Comparison of ENCODE assay signal across 9 cellular contexts in genomic region chr17:37848690-37849616, GRCh38.
DNase-seq lines count a peak whose midpoint lies in the region; ATAC-seq lines count a peak whose summit lies in the region.
"Had no signal": no experiment of that assay in that cellular context is flagged by ENCODE, and none has a peak within 500 bp of the region (broad histone marks: within the 10 kb centered on the region; RNA-seq: fewer than 3 reads in every experiment).

No MANE protein-coding gene starts in this region.

- no peaks in the 10 kb centered on the region for H3K9me3 Mint-ChIP-seq in central memory CD8-positive, alpha-beta T cell
- H3K9me3 Mint-ChIP-seq in stimulated activated naive CD8-positive, alpha-beta T cell treated with anti-CD3 and anti-CD28 coated beads, Interleukin-15, amount 100 ng/mL, for 72 hours = no peaks in the 10 kb centered on the region

- H3K27me3 Mint-ChIP-seq in central memory CD8-positive, alpha-beta T cell = peaks cover 18% of the 10 kb centered on the region
- peaks cover 7% of the 10 kb centered on the region for H3K27me3 Mint-ChIP-seq in stimulated activated naive CD8-positive, alpha-beta T cell treated with anti-CD3 and anti-CD28 coated beads, Interleukin-15, amount 100 ng/mL, for 72 hours

- peak; percentile 99 for DNase-seq in Caki2 (ENCODE audit: low read depth)
- peak; percentile 76 for DNase-seq in NCI-H460 (ENCODE audit: extremely low read depth, low read depth)
- no peak for DNase-seq in central memory CD8-positive, alpha-beta T cell (ENCODE audit: low spot score in 2 of 2)
- peak; percentile 23 to 46 for DNase-seq in stimulated activated naive CD8-positive, alpha-beta T cell treated with anti-CD3 and anti-CD28 coated beads, Interleukin-15, amount 100 ng/mL, for 72 hours
- no peak for DNase-seq in superior temporal gyrus (ENCODE audit: extremely low spot score)
- DNase-seq in NCI-H69 (lab: John Stamatoyannopoulos, UW) = no peak
- DNase-seq: heart left ventricle had no signal

- peak overlapping the region; percentile 49 for H3K27ac Mint-ChIP-seq in central memory CD8-positive, alpha-beta T cell (ENCODE audit: low read depth)
- peak overlapping the region in 1 of 2 donors; percentile 59 for H3K27ac Mint-ChIP-seq in stimulated activated naive CD8-positive, alpha-beta T cell treated with anti-CD3 and anti-CD28 coated beads, Interleukin-15, amount 100 ng/mL, for 72 hours

- in situ Hi-C loops in Caki2 (cut with HindIII; ENCODE audit: low pct_unique_long_range_greater_than_20kb, low sequenced_read_pairs) = no loop called here

- peaks cover 5% of the 10 kb centered on the region for H3K4me1 Mint-ChIP-seq in central memory CD8-positive, alpha-beta T cell
- peaks cover 38% of the 10 kb centered on the region for H3K4me1 Mint-ChIP-seq in stimulated activated naive CD8-positive, alpha-beta T cell treated with anti-CD3 and anti-CD28 coated beads, Interleukin-15, amount 100 ng/mL, for 72 hours

- no peak overlapping the region for H3K4me3 Mint-ChIP-seq in central memory CD8-positive, alpha-beta T cell
- peak overlapping the region; percentile 4 to 30 for H3K4me3 Mint-ChIP-seq in stimulated activated naive CD8-positive, alpha-beta T cell treated with anti-CD3 and anti-CD28 coated beads, Interleukin-15, amount 100 ng/mL, for 72 hours

- H3K36me3 Mint-ChIP-seq in central memory CD8-positive, alpha-beta T cell (ENCODE audit: insufficient read depth) = no peaks in the 10 kb centered on the region

- ATAC-seq in GM21447 (IDR thresholded peaks at IDR 0.05; ENCODE audit: unreplicated experiment) (peak; percentile 55), HG03571 (IDR thresholded peaks at IDR 0.05; ENCODE audit: unreplicated experiment) (no peak)
- ATAC-seq in central memory CD8-positive, alpha-beta T cell (replicated peaks; ENCODE audit: extremely low read depth, poor library complexity, severe bottlenecking) = no peak
- ATAC-seq in stimulated activated naive CD8-positive, alpha-beta T cell treated with anti-CD3 and anti-CD28 coated beads, Interleukin-15, amount 100 ng/mL, for 72 hours = peak; percentile 91

Comparison
In these comparisons a context has a peak if more than half of its experiments do, and no peak if none do; other contexts are left out.
1. DNase-seq: peak in Caki2 (single experiment), NCI-H460 (single experiment) and stimulated activated naive CD8-positive, alpha-beta T cell treated with anti-CD3 and anti-CD28 coated beads, Interleukin-15, amount 100 ng/mL, for 72 hours (2 of 2); none in central memory CD8-positive, alpha-beta T cell (0 of 2), superior temporal gyrus (single experiment) and NCI-H69 (single experiment).
2. ATAC-seq: peak in GM21447 (single experiment) and stimulated activated naive CD8-positive, alpha-beta T cell treated with anti-CD3 and anti-CD28 coated beads, Interleukin-15, amount 100 ng/mL, for 72 hours (single experiment); none in central memory CD8-positive, alpha-beta T cell (single experiment) and HG03571 (single experiment).